ENCODE assay signal across 9 cellular contexts in the genomic region with DNA sequence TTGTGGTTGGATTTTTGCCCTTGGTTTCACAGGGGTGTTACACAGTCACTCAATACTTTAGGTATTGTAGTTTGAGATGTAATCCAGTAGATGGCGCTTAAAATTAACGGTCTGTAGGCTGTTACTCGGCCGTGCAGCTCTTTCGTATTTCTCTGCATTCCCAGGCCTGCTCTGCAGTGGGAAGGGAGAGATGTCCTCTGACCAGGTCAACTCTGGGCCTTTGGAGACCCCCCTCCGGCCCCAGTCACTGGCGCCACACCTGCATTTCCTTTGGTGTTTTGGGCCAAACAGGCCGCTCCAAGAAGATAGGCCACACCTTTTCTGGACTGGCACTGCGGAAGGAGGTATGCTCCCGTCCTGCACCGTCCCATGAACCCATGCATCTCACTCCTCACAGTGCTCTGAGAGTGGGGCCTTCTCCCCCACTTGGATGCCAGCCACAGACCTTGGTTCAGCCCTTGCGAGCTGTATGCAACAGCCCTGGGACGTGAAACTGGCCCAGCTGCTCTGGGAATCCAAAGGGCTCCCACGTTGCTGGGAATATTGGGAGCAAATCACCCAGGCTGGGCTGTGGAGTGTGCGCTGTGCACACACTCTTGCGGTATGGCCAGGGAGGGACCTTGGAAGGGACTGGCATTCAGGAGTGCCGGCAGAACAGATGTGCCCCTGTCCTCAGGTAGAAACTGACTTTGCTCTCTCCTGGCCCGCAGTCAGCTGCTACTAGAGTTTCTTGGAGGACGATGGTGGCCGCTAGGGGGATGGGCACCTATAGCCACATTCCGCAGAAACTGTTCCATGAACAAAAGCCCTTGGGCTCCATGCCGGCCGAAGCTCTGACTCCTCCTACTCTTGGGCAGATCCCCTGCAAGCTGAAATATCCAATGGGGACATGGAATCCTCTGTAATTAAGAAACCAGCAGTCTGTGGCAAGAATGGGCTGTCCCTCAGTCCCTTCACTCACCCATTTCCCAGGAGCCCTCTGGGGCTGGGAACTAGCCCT.
DNase-seq lines count a peak whose midpoint lies in the region; ATAC-seq, FAIRE-seq and TF ChIP-seq lines count a peak whose summit lies in the region.
"Had no signal": no experiment of that assay in that cellular context is flagged by ENCODE, and none has a peak within 500 bp of the region (broad histone marks: within the 10 kb centered on the region; RNA-seq: fewer than 3 reads in every experiment).

No MANE protein-coding gene starts in this region.

- 37 to 60% methylated on average over 3 to 6 of the region's 23 CpGs for WGBS in gastroesophageal sphincter (ENCODE audit: low coverage in 1 of 2), 2 donors
- WGBS in psoas muscle, 3 donors = 52 to 65% (median 57%) methylated on average over 23 of the region's 23 CpGs

- H4K20me1 ChIP-seq in DOHH2 (ENCODE audit: control insufficient read depth, insufficient read depth, low read depth, low read length) = no peaks in the 10 kb centered on the region

- FAIRE-seq in RCC 7860 (lab: Jason Lieb, UNC) = no peak

- H3K9me3 ChIP-seq in DOHH2 (ENCODE audit: control insufficient read depth, insufficient read depth, low read length) (no peaks in the 10 kb centered on the region), gastroesophageal sphincter (no peaks in the 10 kb centered on the region), psoas muscle (no peaks in the 10 kb centered on the region), tibial artery (no peaks in the 10 kb centered on the region)

- DNase-seq in RCC 7860 (ENCODE audit: low spot score) = peak; percentile 27
- DNase-seq in psoas muscle = peak; percentile 10 to 48
- no peak for DNase-seq in tibial artery
- DNase-seq: naive B cell had no signal

- H3K4me3 ChIP-seq in DOHH2 (ENCODE audit: low read length) (no peak overlapping the region), gastroesophageal sphincter (peak overlapping the region in 1 of 2 donors; percentile 18), psoas muscle (peak overlapping the region; percentile 16), tibial artery (no peak overlapping the region)

- TF ChIP-seq CTCF in DOHH2 (IDR thresholded peaks at IDR 0.05; ENCODE audit: low read depth, low read length, poor library complexity, severe bottlenecking) (peak; percentile 67), gastroesophageal sphincter (IDR thresholded peaks at IDR 0.05) (peak in 2 of 4 experiments; percentile 36 to 58), psoas muscle (IDR thresholded peaks at IDR 0.05) (peak; percentile 47), tibial artery (IDR thresholded peaks at IDR 0.05) (peak in 1 of 2 experiments; percentile 31)

- no peak for TF ChIP-seq POLR2A in gastroesophageal sphincter (IDR thresholded peaks at IDR 0.05)

- H3K4me1 ChIP-seq in DOHH2 (ENCODE audit: control insufficient read depth, low read length) (no peaks in the 10 kb centered on the region), gastroesophageal sphincter (peaks cover 0 to 3% (median 0%) of the 10 kb centered on the region in 3 donors), psoas muscle (no peaks in the 10 kb centered on the region), tibial artery (no peaks in the 10 kb centered on the region)

- H3F3A ChIP-seq in DOHH2 (ENCODE audit: control insufficient read depth, insufficient read depth) = no peaks in the 10 kb centered on the region

- H3K36me3 ChIP-seq in DOHH2 (ENCODE audit: control insufficient read depth, low read length) = no peaks in the 10 kb centered on the region
- no peaks in the 10 kb centered on the region for H3K36me3 ChIP-seq in gastroesophageal sphincter
- H3K36me3 ChIP-seq in psoas muscle (ENCODE audit: insufficient read depth in 1 of 2, low read depth in 1 of 2) = no peaks in the 10 kb centered on the region
- no peaks in the 10 kb centered on the region for H3K36me3 ChIP-seq in tibial artery

- H3K79me2 ChIP-seq in DOHH2 (ENCODE audit: control insufficient read depth, low read length) = no peaks in the 10 kb centered on the region

- intact Hi-C loops in psoas muscle (cut with DNase I) = loop anchor here (5.0 to 10.0 kb wide), 5 partner anchors 417 to 1029 kb away; no protein-coding TSS in a partner anchor
- intact Hi-C loops in tibial artery (cut with DNase I; ENCODE audit: low total_unique reads) = no loop called here

- H3K4me2 ChIP-seq in DOHH2 (ENCODE audit: low read length) = no peak overlapping the region

- peak; percentile 79 for ATAC-seq in GM21423 (IDR thresholded peaks at IDR 0.05; ENCODE audit: unreplicated experiment)
- peak; percentile 70 for ATAC-seq in HG03575 (IDR thresholded peaks at IDR 0.05; ENCODE audit: extremely low read depth, insufficient number of reproducible peaks, low FRiP score, unreplicated experiment)
- ATAC-seq in gastroesophageal sphincter = peak; percentile 53
- peak; percentile 74 to 86 (median 80) for ATAC-seq in psoas muscle
- no peak for ATAC-seq in GM21737 (IDR thresholded peaks at IDR 0.05; ENCODE audit: unreplicated experiment)

- TF ChIP-seq EP300 in gastroesophageal sphincter (IDR thresholded peaks at IDR 0.05) = no peak

- no peaks in the 10 kb centered on the region for H3K9me2 ChIP-seq in DOHH2 (replicated peaks; ENCODE audit: control insufficient read depth, low read length)

- no peaks in the 10 kb centered on the region for H3K27me3 ChIP-seq in DOHH2 (ENCODE audit: control insufficient read depth, low read length)
- no peaks in the 10 kb centered on the region for H3K27me3 ChIP-seq in gastroesophageal sphincter
- H3K27me3 ChIP-seq in psoas muscle (ENCODE audit: insufficient read depth in 3 of 3, low read length in 2 of 3) = no peaks in the 10 kb centered on the region
- no peaks in the 10 kb centered on the region for H3K27me3 ChIP-seq in tibial artery

- H3K27ac ChIP-seq in DOHH2 (ENCODE audit: low read depth, low read length) (no peak overlapping the region), gastroesophageal sphincter (no peak overlapping the region), psoas muscle (no peak overlapping the region), tibial artery (no peak overlapping the region)

Comparison
In these comparisons a context has a peak if more than half of its experiments do, and no peak if none do; other contexts are left out.
1. DNase-seq: peak in RCC 7860 (single experiment) and psoas muscle (2 of 2); none in tibial artery (0 of 2).